ENCODE assay signal across 12 cellular contexts in the genomic region with DNA sequence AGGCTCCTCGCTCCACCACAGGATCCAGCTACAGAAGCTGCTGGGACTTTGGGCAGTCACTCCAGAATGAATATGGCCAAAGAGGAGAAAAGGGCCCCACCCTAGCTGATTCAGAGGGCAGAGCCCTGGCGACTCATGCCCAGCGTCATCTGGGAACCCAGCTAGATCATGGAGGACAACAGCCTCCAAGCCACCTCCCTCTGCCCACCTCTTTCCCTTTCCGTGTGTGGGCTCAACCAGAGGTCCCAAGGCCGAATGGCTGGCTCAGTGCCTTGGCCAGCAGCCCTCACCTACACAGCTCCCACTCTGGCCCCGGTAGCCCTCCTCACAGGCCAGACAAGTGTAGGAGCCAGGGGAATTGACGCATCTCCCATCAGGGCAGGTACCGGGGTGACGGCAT. TPM values are rescaled to one million over a fixed set of nuclear protein-coding genes. Genes with fewer than 3 reads are reported as not detected.
DNase-seq lines count a peak whose midpoint lies in the region; ATAC-seq and TF ChIP-seq lines count a peak whose summit lies in the region.
"Had no signal": no experiment of that assay in that cellular context is flagged by ENCODE, and none has a peak within 500 bp of the region (broad histone marks: within the 10 kb centered on the region; RNA-seq: fewer than 3 reads in every experiment).

No MANE protein-coding gene starts in this region.

- intact Hi-C loops in CD14-positive monocyte (cut with micrococcal nuclease) (no loop called here), Panc1 (cut with micrococcal nuclease; ENCODE audit: unreplicated experiment) (no loop called here)

- H3K4me3 Mint-ChIP-seq in CD14-positive monocyte, result peak overlapping the region in 1 of 2 donors; percentile 37
- no peak overlapping the region for H3K4me3 Mint-ChIP-seq in T-helper 17 cell

- no peak overlapping the region for H3K27ac Mint-ChIP-seq in CD14-positive monocyte
- no peak overlapping the region for H3K27ac Mint-ChIP-seq in T-helper 17 cell

- H3K4ac ChIP-seq in neuronal stem cell (ENCODE audit: low read length), result peak overlapping the region; percentile 17

- peak overlapping the region; percentile 8 for H2BK5ac ChIP-seq in neuronal stem cell (ENCODE audit: low read length)

- H3K9ac ChIP-seq in neuronal stem cell (ENCODE audit: low read depth, low read length, poor library complexity), result no peak overlapping the region

- no peak for TF ChIP-seq CTCF in CD14-positive monocyte (IDR thresholded peaks at IDR 0.05)
- TF ChIP-seq CTCF in Panc1 (IDR thresholded peaks at IDR 0.05), result no peak
- no peak for TF ChIP-seq CTCF in epithelial cell of esophagus (IDR thresholded peaks at IDR 0.05; ENCODE audit: insufficient read depth, low read depth, low read length, missing control alignments)

- H3K27me3 ChIP-seq in Panc1 (ENCODE audit: control insufficient read depth, insufficient read depth, low read length) (no peaks in the 10 kb centered on the region), neuronal stem cell (ENCODE audit: control insufficient read depth in 3 of 3, insufficient read depth in 3 of 3, low read depth in 1 of 3, low read length in 3 of 3) (no peaks in the 10 kb centered on the region)
- H3K27me3 ChIP-seq: right lobe of liver had no signal

- H3K4me1 Mint-ChIP-seq in CD14-positive monocyte, result peaks cover 29% of the 10 kb centered on the region
- peaks cover 5% of the 10 kb centered on the region for H3K4me1 Mint-ChIP-seq in T-helper 17 cell

- H3K9me3 ChIP-seq in Panc1 (ENCODE audit: control insufficient read depth, insufficient read depth, low read depth, low read length) (no peaks in the 10 kb centered on the region), neuronal stem cell (replicated peaks in 1 of 2; ENCODE audit: control insufficient read depth in 2 of 2, insufficient read depth in 1 of 2, low read depth in 1 of 2, low read length in 2 of 2) (no peaks in the 10 kb centered on the region), T-helper 17 cell (ENCODE audit: control insufficient read depth, low read length, poor library complexity, severe bottlenecking) (no peaks in the 10 kb centered on the region)
- H3K9me3 ChIP-seq: mucosa of descending colon, right lobe of liver had no signal

- ATAC-seq in Panc1 (peak; percentile 40; the same call in 1 of the 2 replicates), T-helper 17 cell (no peak), HG02981 (IDR thresholded peaks at IDR 0.05; ENCODE audit: unreplicated experiment) (no peak)
- ATAC-seq: mucosa of descending colon, right lobe of liver had no signal

- H4K8ac ChIP-seq in neuronal stem cell (ENCODE audit: low read depth, low read length), result no peak overlapping the region

- no TSS peak for BruUV-seq in Panc1 (replicated peaks; lab: Mats Ljungman, UMichigan)

- H2BK120ac ChIP-seq in neuronal stem cell (ENCODE audit: low read depth, low read length), result no peak overlapping the region

- DNase-seq in CD14-positive monocyte (ENCODE audit: low spot score) (peak; percentile 34), Panc1 (ENCODE audit: low read depth, low spot score) (no peak), epithelial cell of esophagus (ENCODE audit: low read depth) (peak; percentile 77), neuronal stem cell (ENCODE audit: low spot score) (no peak), SHP77 (lab: John Stamatoyannopoulos, UW) (no peak), T-helper 17 cell (no peak), COR-L47 (lab: John Stamatoyannopoulos, UW) (no peak)
- DNase-seq: NCI-H1436 treated with DMSO at 0.1 percent for 48 hours had no signal

- no peak overlapping the region for H2AK5ac ChIP-seq in neuronal stem cell (ENCODE audit: low read depth, low read length)

- no peak overlapping the region for H3K4me3 ChIP-seq in Panc1 (ENCODE audit: low read depth in 2 of 2, low read length in 2 of 2)
- no peak overlapping the region for H3K4me3 ChIP-seq in epithelial cell of esophagus (ENCODE audit: low read length)
- H3K4me3 ChIP-seq in neuronal stem cell (ENCODE audit: low read length in 2 of 2), result no peak overlapping the region
- H3K4me3 ChIP-seq: mucosa of descending colon, right lobe of liver had no signal

- H3K27me3 Mint-ChIP-seq in CD14-positive monocyte (ENCODE audit: low read depth in 3 of 3) (peaks cover 1 to 5% (median 3%) of the 10 kb centered on the region in 3 donors), T-helper 17 cell (peaks cover 44% of the 10 kb centered on the region)

- H4K91ac ChIP-seq in neuronal stem cell (ENCODE audit: low read depth, low read length, poor library complexity), result peak overlapping the region; percentile 7

- peak overlapping the region; percentile 75 for H2AFZ ChIP-seq in neuronal stem cell (ENCODE audit: low read length)

- H2BK12ac ChIP-seq in neuronal stem cell (ENCODE audit: low read length), result no peak overlapping the region

- no peak overlapping the region for H3K23ac ChIP-seq in neuronal stem cell (ENCODE audit: low read depth, low read length, poor library complexity)

- H3K27ac ChIP-seq in Panc1 (ENCODE audit: low read length) (no peak overlapping the region), neuronal stem cell (replicated peaks; ENCODE audit: low read length) (peak overlapping the region; percentile 72)
- H3K27ac ChIP-seq: C4-2B, right lobe of liver had no signal

- no peaks in the 10 kb centered on the region for H3K79me1 ChIP-seq in neuronal stem cell (ENCODE audit: low read depth, low read length)

- WGBS in neuronal stem cell (ENCODE audit: extremely low coverage in 2 of 2, insufficient read length in 2 of 2, insufficient replicate concordance in 1 of 2), 2 donors, result no CpG with 5 or more reads among the region's 9 CpGs

- H3K18ac ChIP-seq in neuronal stem cell (ENCODE audit: low read length), result peak overlapping the region; percentile 55

- H3K36me3 ChIP-seq in Panc1 (ENCODE audit: control insufficient read depth, insufficient read depth, low read length) (no peaks in the 10 kb centered on the region), neuronal stem cell (replicated peaks in 1 of 2; ENCODE audit: control insufficient read depth in 2 of 2, insufficient read depth in 2 of 2, low read length in 2 of 2) (no peaks in the 10 kb centered on the region)
- H3K36me3 ChIP-seq: right lobe of liver had no signal

- H2BK15ac ChIP-seq in neuronal stem cell (ENCODE audit: low read length), result peak overlapping the region; percentile 13

- CTCF ChIA-PET in Panc1 (lab: Charles Lee), result no interaction called here

- POLR2A ChIA-PET in Panc1 (lab: Charles Lee), result interaction anchor here (0.8 kb wide), 1 partner anchor 135 kb away, joined by 3 read pairs; no protein-coding TSS in a partner anchor

- H3K36me3 Mint-ChIP-seq in CD14-positive monocyte, result no peaks in the 10 kb centered on the region
- H3K36me3 Mint-ChIP-seq in T-helper 17 cell (ENCODE audit: low read depth), result peaks cover 2% of the 10 kb centered on the region

- in situ Hi-C loops in Panc1 (cut with HindIII; ENCODE audit: low pct_unique_long_range_greater_than_20kb, low sequenced_read_pairs), result no loop called here

- H3K14ac ChIP-seq in neuronal stem cell (ENCODE audit: low read length), result no peak overlapping the region

- peaks cover 0 to 2% (median 0%) of the 10 kb centered on the region in 7 donors for H3K9me3 Mint-ChIP-seq in CD14-positive monocyte

- no peak overlapping the region for H3K4me2 ChIP-seq in neuronal stem cell (ENCODE audit: insufficient read depth, low read length, poor library complexity, severe bottlenecking)

- H3K4me1 ChIP-seq in Panc1 (ENCODE audit: control insufficient read depth, insufficient read depth, low read length), result no peaks in the 10 kb centered on the region
- peaks cover 32 to 36% of the 10 kb centered on the region in 2 donors for H3K4me1 ChIP-seq in neuronal stem cell (ENCODE audit: control insufficient read depth in 2 of 2, insufficient read depth in 1 of 2, low read depth in 1 of 2, low read length in 2 of 2)
- H3K4me1 ChIP-seq: right lobe of liver had no signal

RNA-seq across cellular contexts. Expression of gene ISCA2, which starts 17.4 kb away (rescaled TPM):
- 10 to 100 TPM; 55.9 to 61.7 TPM for polyA plus RNA-seq in CD14-positive monocyte
- total RNA-seq in Panc1 (2021; ENCODE audit: unreplicated experiment), result 26.1 TPM
- 23.0 TPM for polyA plus RNA-seq in Panc1 (2012; ENCODE audit: insufficient read length)
- polyA plus RNA-seq in neuronal stem cell (2013, experiment 1 of 2), result 60.9 TPM
- polyA plus RNA-seq in neuronal stem cell (2013, experiment 2 of 2), result 63.2 TPM
- 10 to 100 TPM; 14.4 to 21.3 TPM for total RNA-seq in T-helper 17 cell

RNA-seq across cellular contexts. Expression of gene NPC2, which starts 17.9 kb away (rescaled TPM):
- 100 to 1,000 TPM; 675 to 772 TPM for polyA plus RNA-seq in CD14-positive monocyte
- 141 TPM for total RNA-seq in Panc1 (2021; ENCODE audit: unreplicated experiment)
- 191 TPM for polyA plus RNA-seq in Panc1 (2012; ENCODE audit: insufficient read length)
- polyA plus RNA-seq in neuronal stem cell (2013, experiment 1 of 2), result 596 TPM
- 610 TPM for polyA plus RNA-seq in neuronal stem cell (2013, experiment 2 of 2)
- 10 to 100 TPM; 32.7 to 39.0 TPM for total RNA-seq in T-helper 17 cell

Comparison
In these comparisons a context has a peak if more than half of its experiments do, and no peak if none do; other contexts are left out.
1. DNase-seq: peak in CD14-positive monocyte (single experiment) and epithelial cell of esophagus (single experiment); none in Panc1 (single experiment), neuronal stem cell (single experiment), SHP77 (0 of 2), T-helper 17 cell (0 of 3) and COR-L47 (single experiment).